Comparison of ENCODE assay signal across 8 cellular contexts in genomic region chr3:3110299-3110630, GRCh38. TPM values are rescaled to one million over a fixed set of nuclear protein-coding genes. Genes with fewer than 3 reads are reported as not detected.
DNase-seq lines count a peak whose midpoint lies in the region; ATAC-seq and TF ChIP-seq lines count a peak whose summit lies in the region.
"Had no signal": no experiment of that assay in that cellular context is flagged by ENCODE, and none has a peak within 500 bp of the region (broad histone marks: within the 10 kb centered on the region; RNA-seq: fewer than 3 reads in every experiment).

Gene IL5RA, minus strand, starts transcription at chr3:3110374. Its CDS starts 5,390 bp downstream, at chr3:3104984.

- ATAC-seq in GM18909 (IDR thresholded peaks at IDR 0.05; ENCODE audit: poor library complexity, unreplicated experiment) (peak; percentile 48), HG03135 (IDR thresholded peaks at IDR 0.05; ENCODE audit: unreplicated experiment) (peak; percentile 61), naive B cell (ENCODE audit: low read depth in 2 of 2) (peak; percentile 67 to 86)

- no peak for DNase-seq in naive B cell
- no peak for DNase-seq in breast epithelium (ENCODE audit: low spot score in 2 of 2)
- DNase-seq in T-helper 9 cell: no peak
- no peak for DNase-seq in ascending aorta (ENCODE audit: low spot score in 2 of 2)

- peak within 1 kb of the TSS; percentile 40 for H3K27ac ChIP-seq in VCaP
- no peak within 1 kb of the TSS for H3K27ac ChIP-seq in breast epithelium
- H3K27ac ChIP-seq in ascending aorta: no peak within 1 kb of the TSS
- H3K27ac ChIP-seq: epithelial cell of prostate had no signal

- no peaks in the 10 kb centered on the region for H3K4me1 ChIP-seq in breast epithelium
- H3K4me1 ChIP-seq in ascending aorta: no peaks in the 10 kb centered on the region

- peaks cover 7 to 25% (median 13%) of the 10 kb centered on the region in 3 donors for H3K4me1 Mint-ChIP-seq in naive B cell

- no peak for TF ChIP-seq POLR2A in breast epithelium (IDR thresholded peaks at IDR 0.05)

- H3K36me3 Mint-ChIP-seq in naive B cell: no peaks in the 10 kb centered on the region

- H3K4me3 Mint-ChIP-seq in naive B cell: peak within 1 kb of the TSS in 3 of 8 donors; percentile 13 to 82 (median 29)

- no peaks in the 10 kb centered on the region for H3K9me3 Mint-ChIP-seq in naive B cell

- H3K27me3 Mint-ChIP-seq in naive B cell: peaks cover 4 to 7% (median 6%) of the 10 kb centered on the region in 3 donors

- H3K36me3 ChIP-seq in breast epithelium: no peaks in the 10 kb centered on the region
- H3K36me3 ChIP-seq in ascending aorta: no peaks in the 10 kb centered on the region

- intact Hi-C loops in breast epithelium (cut with DNase I; ENCODE audit: low total_unique reads): loop anchor here (1.0 kb wide), 1 partner anchor 14 kb away; no protein-coding TSS in a partner anchor
- intact Hi-C loops in ascending aorta (cut with DNase I): no loop called here

- TF ChIP-seq CTCF in VCaP (conservative IDR thresholded peaks at IDR 0.05): no peak
- TF ChIP-seq CTCF in breast epithelium (IDR thresholded peaks at IDR 0.05): no peak
- TF ChIP-seq CTCF in ascending aorta (IDR thresholded peaks at IDR 0.05): no peak

- H3K9me3 ChIP-seq in breast epithelium (no peaks in the 10 kb centered on the region), ascending aorta (no peaks in the 10 kb centered on the region)

- peak within 1 kb of the TSS in 4 of 6 donors; percentile 3 to 85 (median 43) for H3K27ac Mint-ChIP-seq in naive B cell

- H3K4me3 ChIP-seq in breast epithelium (no peak within 1 kb of the TSS), ascending aorta (no peak within 1 kb of the TSS)

- H3K27me3 ChIP-seq in breast epithelium: no peaks in the 10 kb centered on the region
- H3K27me3 ChIP-seq in ascending aorta: no peaks in the 10 kb centered on the region

RNA-seq across cellular contexts. Expression of gene IL5RA, which starts in this region (rescaled TPM):
- polyA plus RNA-seq in naive B cell (ENCODE audit: low read depth in 6 of 6): under 1 TPM in 2 of 6 donors, not detected in 4; 0.05 to 0.49 TPM
- total RNA-seq in breast epithelium: under 1 TPM in 2 of 3 donors, not detected in 1; 0.48 to 0.98 TPM
- total RNA-seq in ascending aorta: not detected

Comparison
In these comparisons a context has a peak if more than half of its experiments do, and no peak if none do; other contexts are left out.
1. Peak in ATAC-seq in naive B cell; RNA of the gene not detected or under 1 TPM.